23 cellular contexts compared by ENCODE assay signal in genomic region chr1:89728381-89728780, GRCh38.
DNase-seq lines count a peak whose midpoint lies in the region; ATAC-seq and TF ChIP-seq lines count a peak whose summit lies in the region.
"Had no signal": no experiment of that assay in that cellular context is flagged by ENCODE, and none has a peak within 500 bp of the region (broad histone marks: within the 10 kb centered on the region; RNA-seq: fewer than 3 reads in every experiment).

No MANE protein-coding gene starts in this region.

- H3K4me3 Mint-ChIP-seq in activated T-helper 1 cell treated with anti-CD3 and anti-CD28 coated beads, Interleukin-12 subunit alpha, Interleukin-12 subunit beta, Interleukin-2, Interleukin-4 antibody, amounts not matched to agents 30 ng/mL and 10 ng/mL and 1 ng/mL, durations not matched to agents 14 hours and 24 hours and 36 hours: no peak overlapping the region
- H3K4me3 Mint-ChIP-seq: neural crest cell had no signal

- H3K4me1 Mint-ChIP-seq in activated T-helper 1 cell treated with anti-CD3 and anti-CD28 coated beads, Interleukin-12 subunit alpha, Interleukin-12 subunit beta, Interleukin-2, Interleukin-4 antibody, amounts not matched to agents 30 ng/mL and 10 ng/mL and 1 ng/mL, durations not matched to agents 14 hours and 24 hours and 36 hours (ENCODE audit: low read depth): peaks cover 86% of the 10 kb centered on the region
- H3K4me1 Mint-ChIP-seq: neural crest cell had no signal

- intact Hi-C loops in left ventricle myocardium inferior (cut with micrococcal nuclease) (no loop called here), Right ventricle myocardium superior (cut with DNase I) (no loop called here), upper lobe of right lung (cut with DNase I) (no loop called here)
- intact Hi-C loops in activated T-helper 1 cell treated with anti-CD3 and anti-CD28 coated beads, Interleukin-12 subunit alpha, Interleukin-12 subunit beta, Interleukin-2, Interleukin-4 antibody, amounts not matched to agents 30 ng/mL and 10 ng/mL and 1 ng/mL, durations not matched to agents 14 hours and 24 hours and 36 hours (cut with micrococcal nuclease): no loop called here

- ATAC-seq in Right ventricle myocardium superior (ENCODE audit: poor library complexity) (no peak), left lobe of liver (peak; percentile 24), upper lobe of right lung (peak; percentile 24), HG03045 (IDR thresholded peaks at IDR 0.05; ENCODE audit: unreplicated experiment) (no peak)
- ATAC-seq: left colon, mucosa of descending colon had no signal

- peak overlapping the region; percentile 22 for H3K4me3 ChIP-seq in left ventricle myocardium inferior
- no peak overlapping the region for H3K4me3 ChIP-seq in upper lobe of right lung
- H3K4me3 ChIP-seq: ascending aorta, mucosa of descending colon, testis had no signal

- H3K27me3 Mint-ChIP-seq in activated T-helper 1 cell treated with anti-CD3 and anti-CD28 coated beads, Interleukin-12 subunit alpha, Interleukin-12 subunit beta, Interleukin-2, Interleukin-4 antibody, amounts not matched to agents 30 ng/mL and 10 ng/mL and 1 ng/mL, durations not matched to agents 14 hours and 24 hours and 36 hours (ENCODE audit: insufficient read depth): no peaks in the 10 kb centered on the region

- DNase-seq in left ventricle myocardium inferior: no peak
- DNase-seq in Right ventricle myocardium superior: no peak
- DNase-seq in activated T-helper 1 cell treated with anti-CD3 and anti-CD28 coated beads, Interleukin-12 subunit alpha, Interleukin-12 subunit beta, Interleukin-2, Interleukin-4 antibody, amounts not matched to agents 30 ng/mL and 10 ng/mL and 1 ng/mL, durations not matched to agents 14 hours and 24 hours and 36 hours (ENCODE audit: low spot score): no peak
- DNase-seq in left lobe of liver (ENCODE audit: low spot score): no peak
- no peak for DNase-seq in upper lobe of right lung
- DNase-seq in pons (ENCODE audit: low spot score): no peak
- DNase-seq in NCI-H526 (lab: John Stamatoyannopoulos, UW): no peak
- DNase-seq: activated gamma-delta T cell; effector CD8-positive, alpha-beta T cell; Karpas-422; left colon; mucosa of descending colon; NCI-H1092 treated with DMSO at 0.1 percent for 48 hours; NCI-H2081; NCI-H510A treated with DMSO at 0.1 percent for 48 hours; spleen; stimulated activated CD4-positive, alpha-beta T cell treated with anti-CD3 and anti-CD28 coated beads, Interleukin-4, amount 100 ng/mL, for 4 hours; SW 1271; testis had no signal

- peaks cover 18% of the 10 kb centered on the region for H3K9me3 Mint-ChIP-seq in activated T-helper 1 cell treated with anti-CD3 and anti-CD28 coated beads, Interleukin-12 subunit alpha, Interleukin-12 subunit beta, Interleukin-2, Interleukin-4 antibody, amounts not matched to agents 30 ng/mL and 10 ng/mL and 1 ng/mL, durations not matched to agents 14 hours and 24 hours and 36 hours
- H3K9me3 Mint-ChIP-seq: neural crest cell had no signal

- H3K27me3 ChIP-seq in left ventricle myocardium inferior (ENCODE audit: low read depth): no peaks in the 10 kb centered on the region
- no peaks in the 10 kb centered on the region for H3K27me3 ChIP-seq in upper lobe of right lung
- H3K27me3 ChIP-seq: ascending aorta, spleen, testis had no signal

- peak overlapping the region; percentile 79 for H3K27ac ChIP-seq in left ventricle myocardium inferior (replicated peaks)
- H3K27ac ChIP-seq in upper lobe of right lung: peak overlapping the region; percentile 63
- H3K27ac ChIP-seq: ascending aorta, testis, VCaP had no signal

- H3K36me3 ChIP-seq in left ventricle myocardium inferior: no peaks in the 10 kb centered on the region
- no peaks in the 10 kb centered on the region for H3K36me3 ChIP-seq in upper lobe of right lung
- H3K36me3 ChIP-seq: ascending aorta, spleen had no signal

- H3K9me3 ChIP-seq in left ventricle myocardium inferior (replicated peaks) (no peaks in the 10 kb centered on the region), upper lobe of right lung (no peaks in the 10 kb centered on the region)
- H3K9me3 ChIP-seq: ascending aorta, mucosa of descending colon, spleen, testis had no signal

- peak overlapping the region; percentile 61 for H3K27ac Mint-ChIP-seq in activated T-helper 1 cell treated with anti-CD3 and anti-CD28 coated beads, Interleukin-12 subunit alpha, Interleukin-12 subunit beta, Interleukin-2, Interleukin-4 antibody, amounts not matched to agents 30 ng/mL and 10 ng/mL and 1 ng/mL, durations not matched to agents 14 hours and 24 hours and 36 hours

- TF ChIP-seq CTCF in left ventricle myocardium inferior (IDR thresholded peaks at IDR 0.05; ENCODE audit: borderline replicate concordance): no peak
- no peak for TF ChIP-seq CTCF in upper lobe of right lung (IDR thresholded peaks at IDR 0.05)

- peaks cover 54% of the 10 kb centered on the region for H3K36me3 Mint-ChIP-seq in activated T-helper 1 cell treated with anti-CD3 and anti-CD28 coated beads, Interleukin-12 subunit alpha, Interleukin-12 subunit beta, Interleukin-2, Interleukin-4 antibody, amounts not matched to agents 30 ng/mL and 10 ng/mL and 1 ng/mL, durations not matched to agents 14 hours and 24 hours and 36 hours (ENCODE audit: low read depth)

- H3K4me1 ChIP-seq in left ventricle myocardium inferior: peaks cover 53% of the 10 kb centered on the region
- H3K4me1 ChIP-seq in upper lobe of right lung: no peaks in the 10 kb centered on the region
- H3K4me1 ChIP-seq: ascending aorta, testis had no signal

Comparison
In these comparisons a context has a peak if more than half of its experiments do, and no peak if none do; other contexts are left out.
1. ATAC-seq: peak in left lobe of liver (single experiment) and upper lobe of right lung (single experiment); none in Right ventricle myocardium superior (single experiment) and HG03045 (single experiment).